18 cellular contexts compared by ENCODE assay signal in genomic region chr22:49904040-49904369, GRCh38.
"Had no signal": no experiment of that assay in that cellular context is flagged by ENCODE, and none has a peak within 500 bp of the region (broad histone marks: within the 10 kb centered on the region; RNA-seq: fewer than 3 reads in every experiment).

No MANE protein-coding gene starts in this region.

- H3K4me3 Mint-ChIP-seq: dendritic cell treated with granulocyte-macrophage colony-stimulating factor and Interleukin-4, amounts not matched to agents 40 ng/mL and 50 ng/mL, for 4 days; naive thymus-derived CD4-positive, alpha-beta T cell; nephron progenitor cell; stimulated activated effector memory CD8-positive, alpha-beta T cell treated with anti-CD3 and anti-CD28 coated beads, Interleukin-12 subunit alpha, Interleukin-12 subunit beta, amount 100 ng/mL, for 72 hours; type B pancreatic cell had no signal

- H3K36me3 ChIP-seq: uterus had no signal

- H3K27ac Mint-ChIP-seq: dendritic cell treated with granulocyte-macrophage colony-stimulating factor and Interleukin-4, amounts not matched to agents 40 ng/mL and 50 ng/mL, for 4 days; nephron progenitor cell; stimulated activated effector memory CD8-positive, alpha-beta T cell treated with anti-CD3 and anti-CD28 coated beads, Interleukin-12 subunit alpha, Interleukin-12 subunit beta, amount 100 ng/mL, for 72 hours; type B pancreatic cell had no signal

- DNase-seq: foreskin melanocyte; head of caudate nucleus; mammary epithelial cell; naive thymus-derived CD4-positive, alpha-beta T cell; nephron progenitor cell; stimulated activated CD4-positive, alpha-beta T cell treated with anti-CD3 and anti-CD28 coated beads, Interleukin-2, amount 100 ng/mL, for 48 hours; stimulated activated CD8-positive, alpha-beta memory T cell treated with anti-CD3 and anti-CD28 coated beads, Interleukin-4, amount 100 ng/mL, for 48 hours; stimulated activated naive CD8-positive, alpha-beta T cell treated with anti-CD3 and anti-CD28 coated beads, Interleukin-15, Interleukin-2, amounts not matched to agents 100 U/mL and 50 U/mL, for 24 hours; thyroid gland; uterus had no signal

- H3K4me3 ChIP-seq: hepatocyte, suprapubic skin, thyroid gland, uterus had no signal

- H3K9me3 ChIP-seq: suprapubic skin, thyroid gland, uterus had no signal

- H3K9me3 Mint-ChIP-seq: stimulated activated effector memory CD8-positive, alpha-beta T cell treated with anti-CD3 and anti-CD28 coated beads, Interleukin-12 subunit alpha, Interleukin-12 subunit beta, amount 100 ng/mL, for 72 hours; type B pancreatic cell had no signal

- ATAC-seq: left lobe of liver; naive thymus-derived CD4-positive, alpha-beta T cell; stimulated activated effector memory CD8-positive, alpha-beta T cell treated with anti-CD3 and anti-CD28 coated beads, Interleukin-12 subunit alpha, Interleukin-12 subunit beta, amount 100 ng/mL, for 72 hours; stimulated activated naive CD8-positive, alpha-beta T cell treated with anti-CD3 and anti-CD28 coated beads, Interleukin-15, Interleukin-2, amounts not matched to agents 100 U/mL and 50 U/mL, for 24 hours had no signal

- H3K27me3 Mint-ChIP-seq: dendritic cell treated with granulocyte-macrophage colony-stimulating factor and Interleukin-4, amounts not matched to agents 40 ng/mL and 50 ng/mL, for 4 days; naive thymus-derived CD4-positive, alpha-beta T cell; type B pancreatic cell had no signal

- H3K27me3 ChIP-seq: hepatocyte, suprapubic skin, thyroid gland, uterus had no signal

- FAIRE-seq: endothelial cell of umbilical vein, small intestine had no signal

- H3K4me1 ChIP-seq: suprapubic skin, thyroid gland, uterus had no signal

- H3K4me1 Mint-ChIP-seq: nephron progenitor cell had no signal

- H3K27ac ChIP-seq: hepatocyte, suprapubic skin, thyroid gland, uterus had no signal
